Comparison of ENCODE assay signal across 24 cellular contexts in genomic region chr10:125248489-125248888, GRCh38.
"Had no signal": no experiment of that assay in that cellular context is flagged by ENCODE, and none has a peak within 500 bp of the region (broad histone marks: within the 10 kb centered on the region; RNA-seq: fewer than 3 reads in every experiment).

No MANE protein-coding gene starts in this region.

- H3K27me3 Mint-ChIP-seq: T-helper 17 cell had no signal

- H3K27ac Mint-ChIP-seq: T-helper 17 cell had no signal

- H3K4me3 Mint-ChIP-seq: T-helper 17 cell had no signal

- DNase-seq: IMR-90, Karpas-422, KG1, MG63, NCI-H1092, NCI-H1105 treated with DMSO at 0.1 percent for 48 hours, NCI-H1417 treated with DMSO at 0.1 percent for 48 hours, NCI-H146, NCI-H1694 treated with DMSO at 0.1 percent for 48 hours, NCI-H1930, NCI-H2081, NCI-H2107, NCI-H226, NCI-H446, NCI-H510A, NCI-H524 treated with DMSO at 0.1 percent for 48 hours, NCI-H69, NCI-H774, Right ventricle myocardium superior, RPMI8226, SIG-M5, T-helper 1 cell, T-helper 17 cell had no signal

- H3K4me1 Mint-ChIP-seq: T-helper 17 cell had no signal

- ATAC-seq: HepG2, T-helper 17 cell had no signal
